ENCODE assay signal across 10 cellular contexts in the genomic region with DNA sequence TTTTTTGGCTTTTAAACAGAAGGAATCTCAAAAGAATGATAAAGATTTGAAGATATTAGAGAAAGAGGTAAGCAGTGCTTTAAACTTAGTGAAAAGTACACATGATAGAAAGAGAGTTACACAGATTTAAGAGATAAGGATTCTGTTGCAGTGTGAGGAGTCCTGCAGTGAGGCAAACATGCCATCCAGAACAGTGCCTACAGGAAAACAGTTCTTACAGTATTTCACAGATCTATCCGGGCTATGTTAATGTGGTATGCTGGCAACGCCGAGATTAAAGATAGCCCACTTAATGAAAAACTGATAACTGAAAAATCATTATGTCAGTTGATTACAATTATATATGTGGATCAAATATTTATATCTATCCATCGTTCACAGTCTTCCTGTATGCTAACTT. TPM values are rescaled to one million over a fixed set of nuclear protein-coding genes. Genes with fewer than 3 reads are reported as not detected.
DNase-seq lines count a peak whose midpoint lies in the region; ATAC-seq and TF ChIP-seq lines count a peak whose summit lies in the region.
"Had no signal": no experiment of that assay in that cellular context is flagged by ENCODE, and none has a peak within 500 bp of the region (broad histone marks: within the 10 kb centered on the region; RNA-seq: fewer than 3 reads in every experiment).

No MANE protein-coding gene starts in this region.

- no peak for DNase-seq in MCF 10A (ENCODE audit: unreplicated experiment)
- no peak for DNase-seq in mammary epithelial cell
- no peak for DNase-seq in memory B cell (ENCODE audit: low spot score in 2 of 2)
- no peak for DNase-seq in NCI-H774 (lab: John Stamatoyannopoulos, UW)
- DNase-seq in HuH-7.5 (ENCODE audit: low spot score), result no peak
- no peak for DNase-seq in left lobe of liver (ENCODE audit: low spot score)
- DNase-seq: NCI-H1930, NCI-H524, RPMI8226 had no signal

- no peak overlapping the region for H2AFZ ChIP-seq in mammary epithelial cell (ENCODE audit: low read depth, low read length)

- H3K4me1 ChIP-seq in mammary epithelial cell (ENCODE audit: insufficient read depth, low read length), result peaks cover 6% of the 10 kb centered on the region

- intact Hi-C loops in MCF 10A (cut with micrococcal nuclease), result no loop called here
- intact Hi-C loops in mammary epithelial cell (cut with micrococcal nuclease), result no loop called here

- H3K9ac ChIP-seq in mammary epithelial cell (ENCODE audit: insufficient read depth, low read length), result no peak overlapping the region

- H3K4me3 Mint-ChIP-seq in MCF 10A (ENCODE audit: unreplicated experiment), result no peak overlapping the region
- H3K4me3 Mint-ChIP-seq in memory B cell, result no peak overlapping the region

- peaks cover 30% of the 10 kb centered on the region for H3K36me3 ChIP-seq in mammary epithelial cell (ENCODE audit: insufficient read depth, low read length)

- H3K9me3 Mint-ChIP-seq in MCF 10A (ENCODE audit: unreplicated experiment), result no peaks in the 10 kb centered on the region
- no peaks in the 10 kb centered on the region for H3K9me3 Mint-ChIP-seq in memory B cell

- no peak overlapping the region for H3K27ac ChIP-seq in mammary epithelial cell (ENCODE audit: insufficient read depth, low read depth, low read length)

- no peaks in the 10 kb centered on the region for H4K20me1 ChIP-seq in mammary epithelial cell (ENCODE audit: insufficient read depth, low read length)

- H3K4me3 ChIP-seq in mammary epithelial cell (replicated peaks in 1 of 3; ENCODE audit: insufficient read depth in 1 of 3, low read depth in 2 of 3, low read length in 3 of 3), result no peak overlapping the region

- BruUV-seq in MCF 10A (replicated peaks; lab: Mats Ljungman, UMichigan), result no TSS peak
- BruUV-seq in mammary epithelial cell (replicated peaks; lab: Mats Ljungman, UMichigan), result no TSS peak

- CTCF ChIA-PET in MCF 10A (lab: Yijun Ruan, JAX) (interaction anchor here (1.1 to 3.2 kb wide), 4 partner anchors 8 to 41 kb away, joined by 3 to 16 read pairs (median 13); partner anchors contain the start of genes HMMR and NUDCD2), mammary epithelial cell (lab: Charles Lee; ENCODE audit: low non-redundant PET) (no interaction called here)

- peak overlapping the region; percentile 84 for H3K27ac Mint-ChIP-seq in MCF 10A (ENCODE audit: low read depth, unreplicated experiment)
- peak overlapping the region; percentile 74 for H3K27ac Mint-ChIP-seq in memory B cell

- H3K9me3 ChIP-seq in mammary epithelial cell (replicated peaks; ENCODE audit: insufficient read depth, low read length), result no peaks in the 10 kb centered on the region

- no peaks in the 10 kb centered on the region for H3K27me3 ChIP-seq in mammary epithelial cell (ENCODE audit: insufficient read depth, low read length)

- POLR2A ChIA-PET in MCF 10A (lab: Yijun Ruan, JAX), result interaction anchor here (0.8 to 18.0 kb wide), 10 partner anchors 8 to 41 kb away, joined by 3 to 284 read pairs (median 6); partner anchors contain the start of genes CCNG1, HMMR, MAT2B and NUDCD2

- H3K4me2 ChIP-seq in mammary epithelial cell (ENCODE audit: insufficient read depth, low read depth, low read length), result no peak overlapping the region

- peak; percentile 84 for ATAC-seq in SK-N-SH treated with all-trans-retinoic acid at 6 μM for 48 hours
- no peak for ATAC-seq in memory B cell (ENCODE audit: low read depth)
- no peak for ATAC-seq in left lobe of liver

- H3K4me1 Mint-ChIP-seq in MCF 10A (ENCODE audit: insufficient read depth, unreplicated experiment) (peaks cover 23% of the 10 kb centered on the region), memory B cell (no peaks in the 10 kb centered on the region)

- H3K27me3 Mint-ChIP-seq in MCF 10A (ENCODE audit: insufficient read depth, unreplicated experiment), result no peaks in the 10 kb centered on the region
- H3K27me3 Mint-ChIP-seq in memory B cell, result no peaks in the 10 kb centered on the region

- dilution Hi-C loops in mammary epithelial cell (cut with HindIII; ENCODE audit: low sequenced_read_pairs), result no loop called here

- H3K36me3 Mint-ChIP-seq in MCF 10A (ENCODE audit: insufficient read depth, unreplicated experiment) (peaks cover 16% of the 10 kb centered on the region), memory B cell (no peaks in the 10 kb centered on the region)

- H3K79me2 ChIP-seq in mammary epithelial cell (ENCODE audit: insufficient read depth, low read length), result peaks cover 28% of the 10 kb centered on the region

- in situ Hi-C loops in mammary epithelial cell (cut with MboI; ENCODE audit: low sequenced_read_pairs in 2 of 2), result no loop called here

- WGBS in mammary epithelial cell (ENCODE audit: low coverage, missing lambda C conversion rate), result 84% methylated on average over 4 of the region's 4 CpGs

- TF ChIP-seq CTCF in MCF 10A (IDR thresholded peaks at IDR 0.05; ENCODE audit: unreplicated experiment) (no peak), mammary epithelial cell (conservative IDR thresholded peaks at IDR 0.05 in 1 of 2, IDR thresholded peaks at IDR 0.05 in 1 of 2; ENCODE audit: extremely low read depth in 1 of 2, insufficient read depth in 1 of 2, low read depth in 1 of 2, low read length in 2 of 2) (no peak)

TF ChIP-seq in SK-N-SH treated with all-trans-retinoic acid at 6 μM for 48 hours, 23 proteins besides CTCF, POLR2A, EP300 and RAD21 (continues in another document):
- no peak for TF ChIP-seq SNAI2 (CRISPR knock-in tag; IDR thresholded peaks at IDR 0.05)
- no peak for TF ChIP-seq GLIS3 (CRISPR knock-in tag; IDR thresholded peaks at IDR 0.05)
- TF ChIP-seq ZNF565 (CRISPR knock-in tag; conservative IDR thresholded peaks at IDR 0.05; ENCODE audit: low read depth), result no peak
- no peak for TF ChIP-seq ARNTL (CRISPR knock-in tag; IDR thresholded peaks at IDR 0.05; ENCODE audit: borderline replicate concordance, low read depth)
- TF ChIP-seq, protein P1, sequence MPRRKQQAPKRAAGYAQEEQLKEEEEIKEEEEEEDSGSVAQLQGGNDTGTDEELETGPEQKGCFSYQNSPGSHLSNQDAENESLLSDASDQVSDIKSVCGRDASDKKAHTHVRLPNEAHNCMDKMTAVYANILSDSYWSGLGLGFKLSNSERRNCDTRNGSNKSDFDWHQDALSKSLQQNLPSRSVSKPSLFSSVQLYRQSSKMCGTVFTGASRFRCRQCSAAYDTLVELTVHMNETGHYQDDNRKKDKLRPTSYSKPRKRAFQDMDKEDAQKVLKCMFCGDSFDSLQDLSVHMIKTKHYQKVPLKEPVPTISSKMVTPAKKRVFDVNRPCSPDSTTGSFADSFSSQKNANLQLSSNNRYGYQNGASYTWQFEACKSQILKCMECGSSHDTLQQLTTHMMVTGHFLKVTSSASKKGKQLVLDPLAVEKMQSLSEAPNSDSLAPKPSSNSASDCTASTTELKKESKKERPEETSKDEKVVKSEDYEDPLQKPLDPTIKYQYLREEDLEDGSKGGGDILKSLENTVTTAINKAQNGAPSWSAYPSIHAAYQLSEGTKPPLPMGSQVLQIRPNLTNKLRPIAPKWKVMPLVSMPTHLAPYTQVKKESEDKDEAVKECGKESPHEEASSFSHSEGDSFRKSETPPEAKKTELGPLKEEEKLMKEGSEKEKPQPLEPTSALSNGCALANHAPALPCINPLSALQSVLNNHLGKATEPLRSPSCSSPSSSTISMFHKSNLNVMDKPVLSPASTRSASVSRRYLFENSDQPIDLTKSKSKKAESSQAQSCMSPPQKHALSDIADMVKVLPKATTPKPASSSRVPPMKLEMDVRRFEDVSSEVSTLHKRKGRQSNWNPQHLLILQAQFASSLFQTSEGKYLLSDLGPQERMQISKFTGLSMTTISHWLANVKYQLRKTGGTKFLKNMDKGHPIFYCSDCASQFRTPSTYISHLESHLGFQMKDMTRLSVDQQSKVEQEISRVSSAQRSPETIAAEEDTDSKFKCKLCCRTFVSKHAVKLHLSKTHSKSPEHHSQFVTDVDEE (CRISPR knock-in tag; IDR thresholded peaks at IDR 0.05), result no peak
- TF ChIP-seq CREB5 (CRISPR knock-in tag; IDR thresholded peaks at IDR 0.05; ENCODE audit: low read depth), result no peak
- TF ChIP-seq, protein P2, sequence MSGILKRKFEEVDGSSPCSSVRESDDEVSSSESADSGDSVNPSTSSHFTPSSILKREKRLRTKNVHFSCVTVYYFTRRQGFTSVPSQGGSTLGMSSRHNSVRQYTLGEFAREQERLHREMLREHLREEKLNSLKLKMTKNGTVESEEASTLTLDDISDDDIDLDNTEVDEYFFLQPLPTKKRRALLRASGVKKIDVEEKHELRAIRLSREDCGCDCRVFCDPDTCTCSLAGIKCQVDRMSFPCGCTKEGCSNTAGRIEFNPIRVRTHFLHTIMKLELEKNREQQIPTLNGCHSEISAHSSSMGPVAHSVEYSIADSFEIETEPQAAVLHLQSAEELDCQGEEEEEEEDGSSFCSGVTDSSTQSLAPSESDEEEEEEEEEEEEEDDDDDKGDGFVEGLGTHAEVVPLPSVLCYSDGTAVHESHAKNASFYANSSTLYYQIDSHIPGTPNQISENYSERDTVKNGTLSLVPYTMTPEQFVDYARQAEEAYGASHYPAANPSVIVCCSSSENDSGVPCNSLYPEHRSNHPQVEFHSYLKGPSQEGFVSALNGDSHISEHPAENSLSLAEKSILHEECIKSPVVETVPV (CRISPR knock-in tag; IDR thresholded peaks at IDR 0.05), result no peak
- no peak for TF ChIP-seq BACH2 (CRISPR knock-in tag; IDR thresholded peaks at IDR 0.05; ENCODE audit: borderline replicate concordance)

RNA-seq across cellular contexts. Expression of gene HMMR, which starts 7.2 kb away (rescaled TPM):
- 29.3 and 43.5 TPM in 2 replicates for total RNA-seq in MCF 10A (2022)
- 10 to 100 TPM in 1 of 2 donors, under 1 TPM in 1; 0.33 to 30.7 TPM for total RNA-seq in mammary epithelial cell
- polyA plus RNA-seq in mammary epithelial cell, result 14.7 TPM
- polyA minus RNA-seq in mammary epithelial cell, result 19.4 TPM
- total RNA-seq in left lobe of liver, result 0.33 TPM

RNA-seq across cellular contexts. Expression of gene NUDCD2, which starts 7.8 kb away (rescaled TPM):
- total RNA-seq in MCF 10A (2022), result 57.8 and 68.0 TPM in 2 replicates
- total RNA-seq in mammary epithelial cell, result 10 to 100 TPM in 1 of 2 donors, 1 to 10 TPM in 1; 6.3 to 33.1 TPM
- polyA plus RNA-seq in mammary epithelial cell, result 4.9 TPM
- polyA minus RNA-seq in mammary epithelial cell, result 0.57 TPM
- total RNA-seq in left lobe of liver, result 17.9 TPM

RNA-seq across cellular contexts. Expression of gene CCNG1, which starts 30.3 kb away (rescaled TPM):
- total RNA-seq in MCF 10A (2022) (169 and 196 TPM in 2 replicates), mammary epithelial cell (100 to 1,000 TPM in 1 of 2 donors, 10 to 100 TPM in 1; 97.6 to 215 TPM), left lobe of liver (89.5 TPM)
- polyA plus RNA-seq in mammary epithelial cell, result 74.5 TPM
- 80.6 TPM for polyA minus RNA-seq in mammary epithelial cell

RNA-seq across cellular contexts. Expression of gene MAT2B, which starts 37.7 kb away (rescaled TPM):
- total RNA-seq in MCF 10A (2022), result 67.5 and 70.9 TPM in 2 replicates
- total RNA-seq in mammary epithelial cell, result 10 to 100 TPM; 46.1 to 49.2 TPM
- 34.0 TPM for polyA plus RNA-seq in mammary epithelial cell
- 20.4 TPM for polyA minus RNA-seq in mammary epithelial cell
- 22.8 TPM for total RNA-seq in left lobe of liver
